Comparison of ENCODE assay signal across 14 cellular contexts in genomic region chr10:102785818-102786217, GRCh38. TPM values are rescaled to one million over a fixed set of nuclear protein-coding genes. Genes with fewer than 3 reads are reported as not detected.
DNase-seq lines count a peak whose midpoint lies in the region; ATAC-seq lines count a peak whose summit lies in the region.
"Had no signal": no experiment of that assay in that cellular context is flagged by ENCODE, and none has a peak within 500 bp of the region (broad histone marks: within the 10 kb centered on the region; RNA-seq: fewer than 3 reads in every experiment).

No MANE protein-coding gene starts in this region.

- peak overlapping the region in 1 of 2 donors; percentile 15 for H3K4me3 ChIP-seq in stomach smooth muscle (ENCODE audit: low read length in 2 of 2)
- H3K4me3 ChIP-seq: GM12878 had no signal

- CTCF ChIA-PET in activated naive CD4-positive, alpha-beta T cell treated with anti-CD3 and anti-CD28 coated beads, Interleukin-2, amount 10 ng/mL, durations not matched to agents 7 days and 5 days (lab: Charles Lee), result no interaction called here

- H3K27me3 ChIP-seq in stomach smooth muscle (ENCODE audit: control insufficient read depth in 1 of 2, insufficient read depth in 2 of 2, low read length in 2 of 2), result no peaks in the 10 kb centered on the region

- H3K4me1 ChIP-seq in stomach smooth muscle (ENCODE audit: control insufficient read depth, insufficient read depth, low read length), result peaks cover 51% of the 10 kb centered on the region

- peaks cover 10% of the 10 kb centered on the region for H3K36me3 Mint-ChIP-seq in central memory CD8-positive, alpha-beta T cell (ENCODE audit: insufficient read depth)
- H3K36me3 Mint-ChIP-seq in activated naive CD4-positive, alpha-beta T cell treated with anti-CD3 and anti-CD28 coated beads, Interleukin-2, amount 10 ng/mL, durations not matched to agents 7 days and 5 days, result peaks cover 18% of the 10 kb centered on the region

- peak; percentile 93 to 94 for DNase-seq in Kasumi-1 (lab: John Stamatoyannopoulos, UW)
- no peak for DNase-seq in central memory CD8-positive, alpha-beta T cell (ENCODE audit: low spot score in 2 of 2)
- peak; percentile 96 to 98 for DNase-seq in lung microvascular endothelial cell (ENCODE audit: low read depth in 2 of 2)
- no peak for DNase-seq in iPS-NIHi7 (ENCODE audit: extremely low spot score)
- no peak for DNase-seq in activated naive CD4-positive, alpha-beta T cell treated with anti-CD3 and anti-CD28 coated beads, Interleukin-2, amount 10 ng/mL, durations not matched to agents 7 days and 5 days
- DNase-seq in stimulated activated CD4-positive, alpha-beta T cell treated with anti-CD3 and anti-CD28 coated beads, Interleukin-15, amount 100 ng/mL, for 24 hours, result no peak
- DNase-seq in GM19238 (ENCODE audit: insufficient read length, low spot score), result no peak
- DNase-seq: activated CD4-positive, alpha-beta T cell treated with anti-CD3 and anti-CD28 coated beads, Interleukin-2, amount 50 U/mL, for 48 hours; activated naive CD8-positive, alpha-beta T cell treated with anti-CD3 and anti-CD28 coated beads, Interleukin-2, amount 50 U/mL, for 24 hours; Calu3; NCI-H526 treated with DMSO at 0.1 percent for 48 hours had no signal

- peak overlapping the region; percentile 60 for H3K27ac ChIP-seq in stomach smooth muscle (ENCODE audit: low read length)

- no peak for ATAC-seq in central memory CD8-positive, alpha-beta T cell (replicated peaks; ENCODE audit: extremely low read depth, poor library complexity, severe bottlenecking)
- ATAC-seq: activated naive CD8-positive, alpha-beta T cell treated with anti-CD3 and anti-CD28 coated beads, Interleukin-2, amount 50 U/mL, for 24 hours; GM12878 had no signal

- H3K4me3 Mint-ChIP-seq in central memory CD8-positive, alpha-beta T cell, result no peak overlapping the region
- no peak overlapping the region for H3K4me3 Mint-ChIP-seq in activated naive CD4-positive, alpha-beta T cell treated with anti-CD3 and anti-CD28 coated beads, Interleukin-2, amount 10 ng/mL, durations not matched to agents 7 days and 5 days
- H3K4me3 Mint-ChIP-seq: activated naive CD8-positive, alpha-beta T cell treated with anti-CD3 and anti-CD28 coated beads, Interleukin-2, amount 50 U/mL, for 24 hours had no signal

- no peaks in the 10 kb centered on the region for H3K9me3 ChIP-seq in stomach smooth muscle (ENCODE audit: control insufficient read depth in 2 of 2, low read length in 2 of 2)

- H3K36me3 ChIP-seq in stomach smooth muscle (ENCODE audit: control insufficient read depth in 2 of 2, insufficient read depth in 2 of 2, low read length in 2 of 2), result peaks cover 0 to 2% of the 10 kb centered on the region in 2 donors

- H3K9ac ChIP-seq in stomach smooth muscle (ENCODE audit: low read length in 2 of 2), result peak overlapping the region in 1 of 2 donors; percentile 36

- peaks cover 68% of the 10 kb centered on the region for H3K4me1 Mint-ChIP-seq in central memory CD8-positive, alpha-beta T cell
- peaks cover 4% of the 10 kb centered on the region for H3K4me1 Mint-ChIP-seq in activated naive CD4-positive, alpha-beta T cell treated with anti-CD3 and anti-CD28 coated beads, Interleukin-2, amount 10 ng/mL, durations not matched to agents 7 days and 5 days

- no peaks in the 10 kb centered on the region for H3K9me3 Mint-ChIP-seq in central memory CD8-positive, alpha-beta T cell
- H3K9me3 Mint-ChIP-seq in activated naive CD4-positive, alpha-beta T cell treated with anti-CD3 and anti-CD28 coated beads, Interleukin-2, amount 10 ng/mL, durations not matched to agents 7 days and 5 days, result peaks cover 2% of the 10 kb centered on the region
- H3K9me3 Mint-ChIP-seq: activated naive CD8-positive, alpha-beta T cell treated with anti-CD3 and anti-CD28 coated beads, Interleukin-2, amount 50 U/mL, for 24 hours had no signal

- peak overlapping the region; percentile 79 for H3K27ac Mint-ChIP-seq in central memory CD8-positive, alpha-beta T cell (ENCODE audit: low read depth)
- no peak overlapping the region for H3K27ac Mint-ChIP-seq in activated naive CD4-positive, alpha-beta T cell treated with anti-CD3 and anti-CD28 coated beads, Interleukin-2, amount 10 ng/mL, durations not matched to agents 7 days and 5 days
- H3K27ac Mint-ChIP-seq: activated naive CD8-positive, alpha-beta T cell treated with anti-CD3 and anti-CD28 coated beads, Interleukin-2, amount 50 U/mL, for 24 hours had no signal

- no peaks in the 10 kb centered on the region for H3K27me3 Mint-ChIP-seq in central memory CD8-positive, alpha-beta T cell
- H3K27me3 Mint-ChIP-seq in activated naive CD4-positive, alpha-beta T cell treated with anti-CD3 and anti-CD28 coated beads, Interleukin-2, amount 10 ng/mL, durations not matched to agents 7 days and 5 days, result no peaks in the 10 kb centered on the region
- H3K27me3 Mint-ChIP-seq: activated naive CD8-positive, alpha-beta T cell treated with anti-CD3 and anti-CD28 coated beads, Interleukin-2, amount 50 U/mL, for 24 hours had no signal

RNA-seq across cellular contexts. Expression of gene WBP1L, which starts 42.1 kb away (rescaled TPM):
- 31.8 and 38.9 TPM in 2 replicates for total RNA-seq in lung microvascular endothelial cell

RNA-seq across cellular contexts. Expression of gene CYP17A1, which starts 51.4 kb away (rescaled TPM):
- total RNA-seq in lung microvascular endothelial cell, result not detected in 2 replicates
- total RNA-seq: Calu3, M059J had no signal

Comparison
In these comparisons a context has a peak if more than half of its experiments do, and no peak if none do; other contexts are left out.
1. DNase-seq: peak in Kasumi-1 (2 of 2) and lung microvascular endothelial cell (2 of 2); none in central memory CD8-positive, alpha-beta T cell (0 of 2), iPS-NIHi7 (single experiment), activated naive CD4-positive, alpha-beta T cell treated with anti-CD3 and anti-CD28 coated beads, Interleukin-2, amount 10 ng/mL, durations not matched to agents 7 days and 5 days (single experiment), stimulated activated CD4-positive, alpha-beta T cell treated with anti-CD3 and anti-CD28 coated beads, Interleukin-15, amount 100 ng/mL, for 24 hours (single experiment) and GM19238 (single experiment).